In genomic region chr19:46903458-46903857, GRCh38 we compare ENCODE assay signal across 2 cellular contexts.
TF ChIP-seq lines count a peak whose summit lies in the region.

No MANE protein-coding gene starts in this region.

TF ChIP-seq in liver, 16 proteins besides CTCF, POLR2A, EP300 and RAD21 (continued from another document):
- peak; percentile 16 for TF ChIP-seq NR2F2 (IDR thresholded peaks at IDR 0.05)
TF ChIP-seq in liver: peak in this region for 1.

TF ChIP-seq in K562, 482 proteins besides CTCF, POLR2A, EP300 and RAD21 (continued from another document):
- TF ChIP-seq SMARCE1 (IDR thresholded peaks at IDR 0.05): peak; percentile 42; the same call in 1 of the 2 replicates
- TF ChIP-seq ARID2 (IDR thresholded peaks at IDR 0.05): no peak
- TF ChIP-seq, protein P1, sequence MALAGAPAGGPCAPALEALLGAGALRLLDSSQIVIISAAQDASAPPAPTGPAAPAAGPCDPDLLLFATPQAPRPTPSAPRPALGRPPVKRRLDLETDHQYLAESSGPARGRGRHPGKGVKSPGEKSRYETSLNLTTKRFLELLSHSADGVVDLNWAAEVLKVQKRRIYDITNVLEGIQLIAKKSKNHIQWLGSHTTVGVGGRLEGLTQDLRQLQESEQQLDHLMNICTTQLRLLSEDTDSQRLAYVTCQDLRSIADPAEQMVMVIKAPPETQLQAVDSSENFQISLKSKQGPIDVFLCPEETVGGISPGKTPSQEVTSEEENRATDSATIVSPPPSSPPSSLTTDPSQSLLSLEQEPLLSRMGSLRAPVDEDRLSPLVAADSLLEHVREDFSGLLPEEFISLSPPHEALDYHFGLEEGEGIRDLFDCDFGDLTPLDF (CRISPR knock-in tag; IDR thresholded peaks at IDR 0.05): no peak
- peak; percentile 48; the same call in 1 of the 2 replicates for TF ChIP-seq ARID1B (IDR thresholded peaks at IDR 0.05)
- peak; percentile 53; the same call in 1 of the 2 replicates for TF ChIP-seq DPF2 (IDR thresholded peaks at IDR 0.05)
- peak; percentile 50; the same call in 1 of the 2 replicates for TF ChIP-seq CTBP1 (IDR thresholded peaks at IDR 0.05; ENCODE audit: borderline replicate concordance)
- TF ChIP-seq MTA1 (IDR thresholded peaks at IDR 0.05; ENCODE audit: borderline replicate concordance): peak; percentile 35; the same call in 1 of the 2 replicates
- no peak for TF ChIP-seq NR2F6 (CRISPR knock-in tag; IDR thresholded peaks at IDR 0.05)
- peak; percentile 56; the same call in 1 of the 2 replicates for TF ChIP-seq MEF2D (tag; conservative IDR thresholded peaks at IDR 0.05; ENCODE audit: low read depth)
- TF ChIP-seq HINFP (tag; conservative IDR thresholded peaks at IDR 0.05; ENCODE audit: low read depth): no peak
- TF ChIP-seq HDAC1 (IDR thresholded peaks at IDR 0.05): 0 out of 4 replicates have a peak, but pooled peaks of 1 of the 2 experiments have one; percentile 16
- peak; percentile 80 for TF ChIP-seq FOSL1 (tag; conservative IDR thresholded peaks at IDR 0.05)
- TF ChIP-seq ESRRA (IDR thresholded peaks at IDR 0.05; ENCODE audit: borderline replicate concordance, low read depth): peak; percentile 57; the same call in 1 of the 2 replicates
- TF ChIP-seq SMARCA4 (IDR thresholded peaks at IDR 0.05): peak; percentile 52; the same call in 1 of the 2 replicates
- TF ChIP-seq NFE2 (IDR thresholded peaks at IDR 0.05; ENCODE audit: low read depth): 0 out of 2 replicates have a peak, but pooled peaks have one; percentile 13
- no peak for TF ChIP-seq FOXP4 (CRISPR knock-in tag; IDR thresholded peaks at IDR 0.05; ENCODE audit: borderline replicate concordance)
- TF ChIP-seq SMAD3 (CRISPR knock-in tag; conservative IDR thresholded peaks at IDR 0.05): no peak
- peak; percentile 35; the same call in 1 of the 2 replicates for TF ChIP-seq SOX6 (IDR thresholded peaks at IDR 0.05)
TF ChIP-seq in K562: peak in this region for 13.
